Comparison of ENCODE assay signal across 1 cellular context in the genomic region with DNA sequence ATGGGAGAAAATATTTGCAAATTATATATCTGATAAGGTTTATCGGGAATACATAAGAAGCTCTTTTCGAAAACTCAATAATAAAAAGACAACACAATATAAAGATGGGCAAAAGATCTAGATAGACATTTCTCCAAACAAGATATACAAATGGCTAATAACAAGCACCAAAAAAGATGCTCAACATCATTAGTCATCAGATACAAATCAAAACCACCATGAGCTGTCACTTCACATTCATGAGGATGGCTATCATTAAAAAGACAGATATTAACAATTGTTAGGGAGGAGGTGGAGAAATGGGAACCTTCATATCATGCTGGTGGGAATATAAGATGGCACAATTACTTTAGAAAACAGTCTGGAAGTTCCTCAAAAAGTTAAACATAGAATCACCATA.
A peak's percentile ranks its signal among the peaks of the same experiment; 100 is the strongest.
TF ChIP-seq lines count a peak whose summit lies in the region.

No MANE protein-coding gene starts in this region.

TF ChIP-seq in SK-N-SH, 30 proteins besides CTCF, POLR2A, EP300 and RAD21:
- TF ChIP-seq, protein P1, sequence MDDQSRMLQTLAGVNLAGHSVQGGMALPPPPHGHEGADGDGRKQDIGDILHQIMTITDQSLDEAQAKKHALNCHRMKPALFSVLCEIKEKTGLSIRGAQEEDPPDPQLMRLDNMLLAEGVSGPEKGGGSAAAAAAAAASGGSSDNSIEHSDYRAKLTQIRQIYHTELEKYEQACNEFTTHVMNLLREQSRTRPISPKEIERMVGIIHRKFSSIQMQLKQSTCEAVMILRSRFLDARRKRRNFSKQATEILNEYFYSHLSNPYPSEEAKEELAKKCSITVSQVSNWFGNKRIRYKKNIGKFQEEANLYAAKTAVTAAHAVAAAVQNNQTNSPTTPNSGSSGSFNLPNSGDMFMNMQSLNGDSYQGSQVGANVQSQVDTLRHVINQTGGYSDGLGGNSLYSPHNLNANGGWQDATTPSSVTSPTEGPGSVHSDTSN (IDR thresholded peaks at IDR 0.05) = peak; percentile 93
- TF ChIP-seq TCF12 (IDR thresholded peaks at IDR 0.05) (peak; percentile 68), FOXJ3 (CRISPR knock-in tag; IDR thresholded peaks at IDR 0.05) (no peak), GABPA (IDR thresholded peaks at IDR 0.05; ENCODE audit: low read depth) (no peak), FOSL2 (IDR thresholded peaks at IDR 0.05; ENCODE audit: borderline replicate concordance, low read depth) (peak; percentile 39; the same call in 1 of the 2 replicates), JUND (IDR thresholded peaks at IDR 0.05) (peak; percentile 57; the same call in 1 of the 2 replicates)
TF ChIP-seq in SK-N-SH: peak in this region for 4.
